Comparison of ENCODE assay signal across 9 cellular contexts in the genomic region with DNA sequence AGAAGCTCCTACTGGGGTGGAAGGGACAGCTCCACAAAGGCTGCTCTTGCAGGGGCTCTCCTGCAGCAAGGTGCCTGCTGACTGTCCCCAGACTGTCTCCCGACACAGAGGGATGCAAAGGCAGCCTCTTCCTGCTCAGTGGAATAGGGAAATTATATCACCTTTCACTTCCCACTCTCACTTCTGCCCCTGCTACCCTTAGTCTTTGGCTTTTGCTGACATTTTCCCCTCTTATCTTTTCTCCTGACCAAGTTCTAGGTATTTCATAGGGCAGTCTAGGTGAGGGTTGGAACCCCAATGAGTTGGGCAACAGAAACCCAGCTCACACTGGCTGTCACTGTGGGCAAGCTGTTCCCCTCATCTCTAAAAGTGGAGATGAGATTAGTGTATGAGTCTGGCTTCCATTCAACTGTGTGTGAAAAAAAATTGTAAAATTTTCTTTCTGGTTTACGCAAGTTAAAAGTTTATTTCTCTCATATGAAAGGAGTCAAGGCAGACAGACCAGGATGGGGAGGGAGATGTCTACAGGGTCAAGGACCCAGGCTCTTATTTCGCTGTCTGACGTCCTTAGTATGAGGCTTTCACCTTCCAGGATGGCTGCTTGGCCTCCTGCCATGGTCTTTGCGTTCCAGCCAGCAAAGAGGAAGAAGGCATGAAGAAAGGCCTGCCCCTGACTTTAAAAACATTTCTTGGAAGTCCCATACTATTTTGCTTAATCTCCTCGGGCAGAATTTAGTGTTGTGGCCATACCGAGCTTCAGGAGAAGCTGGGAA. TPM values are rescaled to one million over a fixed set of nuclear protein-coding genes. Genes with fewer than 3 reads are reported as not detected.
A peak's percentile ranks its signal among the peaks of the same experiment; 100 is the strongest.
DNase-seq lines count a peak whose midpoint lies in the region; ATAC-seq and TF ChIP-seq lines count a peak whose summit lies in the region.
"Had no signal": no experiment of that assay in that cellular context is flagged by ENCODE, and none has a peak within 500 bp of the region (broad histone marks: within the 10 kb centered on the region; RNA-seq: fewer than 3 reads in every experiment).

No MANE protein-coding gene starts in this region.

- TF ChIP-seq CTCF in Calu3 (IDR thresholded peaks at IDR 0.05; ENCODE audit: unreplicated experiment) = no peak
- no peak for TF ChIP-seq CTCF in RWPE2 (IDR thresholded peaks at IDR 0.05; ENCODE audit: poor library complexity, severe bottlenecking)
- no peak for TF ChIP-seq CTCF in fibroblast of pulmonary artery (IDR thresholded peaks at IDR 0.05; ENCODE audit: low read length, missing control alignments)
- no peak for TF ChIP-seq CTCF in suprapubic skin (IDR thresholded peaks at IDR 0.05)

- TF ChIP-seq POLR2A in suprapubic skin (IDR thresholded peaks at IDR 0.05) = no peak

- H3K36me3 Mint-ChIP-seq in Calu3 (ENCODE audit: insufficient read depth, unreplicated experiment) = peaks cover 14% of the 10 kb centered on the region

- peaks cover 17% of the 10 kb centered on the region for H3K36me3 ChIP-seq in RWPE2 (ENCODE audit: low read depth)
- peaks cover 27% of the 10 kb centered on the region for H3K36me3 ChIP-seq in suprapubic skin

- WGBS in suprapubic skin = 14% methylated on average over 7 of the region's 7 CpGs

- no peak for TF ChIP-seq EP300 in suprapubic skin (IDR thresholded peaks at IDR 0.05)

- peak; percentile 55 for ATAC-seq in RWPE2 (ENCODE audit: low read depth)

- no peak overlapping the region for H3K4me3 Mint-ChIP-seq in Calu3 (ENCODE audit: low read depth, unreplicated experiment)

- peak; percentile 43 for DNase-seq in Calu3
- no peak for DNase-seq in RWPE2 (ENCODE audit: low spot score)
- DNase-seq in fibroblast of pulmonary artery (ENCODE audit: low read depth) = peak; percentile 94
- DNase-seq in pons (ENCODE audit: low spot score) = peak; percentile 59
- no peak for DNase-seq in occipital lobe (lab: John Stamatoyannopoulos, UW)
- no peak for DNase-seq in suprapubic skin (ENCODE audit: low spot score in 2 of 2)
- no peak for DNase-seq in NCI-H2107 (lab: John Stamatoyannopoulos, UW)
- DNase-seq in NOMO-1 treated with dmso at 0.1 percent for 144 hours (lab: John Stamatoyannopoulos, UW; ENCODE audit: unreplicated experiment) = no peak

- no peaks in the 10 kb centered on the region for H3K9me3 Mint-ChIP-seq in Calu3 (ENCODE audit: low read depth, unreplicated experiment)

- H3K27me3 ChIP-seq in RWPE2 (ENCODE audit: insufficient read depth, poor library complexity, severe bottlenecking) = no peaks in the 10 kb centered on the region
- H3K27me3 ChIP-seq in suprapubic skin = no peaks in the 10 kb centered on the region

- H3K4me3 ChIP-seq in RWPE2 (ENCODE audit: severe bottlenecking) = no peak overlapping the region
- H3K4me3 ChIP-seq in fibroblast of pulmonary artery (replicated peaks; ENCODE audit: low read depth, low read length) = no peak overlapping the region
- no peak overlapping the region for H3K4me3 ChIP-seq in suprapubic skin

- no peaks in the 10 kb centered on the region for H3K4me1 ChIP-seq in RWPE2 (ENCODE audit: insufficient read depth, poor library complexity, severe bottlenecking)
- H3K4me1 ChIP-seq in suprapubic skin = peaks cover 7% of the 10 kb centered on the region

- intact Hi-C loops in Calu3 (cut with micrococcal nuclease; ENCODE audit: unreplicated experiment) = no loop called here

- H3K27me3 Mint-ChIP-seq in Calu3 (ENCODE audit: unreplicated experiment) = no peaks in the 10 kb centered on the region

- peak overlapping the region; percentile 55 for H3K27ac Mint-ChIP-seq in Calu3 (ENCODE audit: unreplicated experiment)

- H3K27ac ChIP-seq in RWPE2 (ENCODE audit: poor library complexity, severe bottlenecking) (no peak overlapping the region), suprapubic skin (no peak overlapping the region)
- H3K27ac ChIP-seq: KMS-11 had no signal

- peaks cover 9% of the 10 kb centered on the region for H3K4me1 Mint-ChIP-seq in Calu3 (ENCODE audit: low read depth, unreplicated experiment)

- no TSS peak for BruUV-seq in Calu3 (replicated peaks; lab: Mats Ljungman, UMichigan)

- CTCF ChIA-PET in Calu3 (lab: Charles Lee) = interaction anchor here (0.8 kb wide), 1 partner anchor 10 kb away, joined by 3 read pairs; no protein-coding TSS in a partner anchor

- no peaks in the 10 kb centered on the region for H3K9me3 ChIP-seq in RWPE2 (ENCODE audit: severe bottlenecking)
- no peaks in the 10 kb centered on the region for H3K9me3 ChIP-seq in suprapubic skin

RNA-seq across cellular contexts. Expression of a gene that starts 7.5 kb away (rescaled TPM):
- total RNA-seq in Calu3 (2022) = 24.5 and 25.7 TPM in 2 replicates
- 0.16 TPM for total RNA-seq in occipital lobe
- total RNA-seq in suprapubic skin = 1 to 10 TPM; 4.6 to 9.2 (median 6.4) TPM

RNA-seq across cellular contexts. Expression of a gene that starts 50.0 kb away (rescaled TPM):
- 75.8 and 82.2 TPM in 2 replicates for total RNA-seq in Calu3 (2022)
- 217 TPM for total RNA-seq in occipital lobe
- total RNA-seq in suprapubic skin = 100 to 1,000 TPM in 1 of 4 donors, 10 to 100 TPM in 3; 58.6 to 197 (median 73.2) TPM

RNA-seq across cellular contexts. Expression of a gene that starts 50.6 kb away (rescaled TPM):
- total RNA-seq in Calu3 (2022) (54.4 and 62.9 TPM in 2 replicates), occipital lobe (185 TPM), suprapubic skin (100 to 1,000 TPM in 2 of 4 donors, 10 to 100 TPM in 2; 44.3 to 107 (median 97.8) TPM)

Comparison
In these comparisons a context has a peak if more than half of its experiments do, and no peak if none do; other contexts are left out.
1. DNase-seq: peak in Calu3 (single experiment), fibroblast of pulmonary artery (single experiment) and pons (single experiment); none in RWPE2 (single experiment), occipital lobe (single experiment), suprapubic skin (0 of 2), NCI-H2107 (single experiment) and NOMO-1 treated with dmso at 0.1 percent for 144 hours (single experiment).